In the genomic region with DNA sequence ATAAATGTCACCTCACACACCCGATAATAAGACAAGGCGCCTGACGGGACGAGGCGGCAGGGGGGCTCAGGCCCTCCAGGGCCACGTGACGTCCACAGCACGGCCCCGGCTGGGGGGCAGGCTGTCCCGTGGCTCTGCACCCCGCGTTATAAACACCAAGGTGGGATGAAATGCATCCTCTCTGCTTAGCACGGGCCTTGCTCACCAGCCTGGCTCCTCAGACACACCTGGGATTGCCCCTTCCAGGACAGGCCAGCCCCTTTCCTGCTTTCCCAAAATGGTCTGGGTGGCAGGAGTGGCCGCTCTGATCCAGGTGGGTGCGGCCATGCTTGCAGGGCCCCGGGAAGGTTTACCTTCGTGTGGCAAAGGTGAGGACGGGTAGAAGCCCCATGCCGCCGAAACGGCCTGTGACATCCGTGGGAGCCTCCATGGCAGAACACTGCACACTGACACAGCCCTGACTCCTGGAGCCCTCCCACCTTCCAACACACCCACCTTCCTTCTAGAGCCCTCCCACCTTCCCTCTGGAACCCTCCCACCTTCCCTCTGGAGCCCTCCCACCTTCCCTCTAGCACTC, we compare ENCODE assay signal across 20 cellular contexts. TPM values are rescaled to one million over a fixed set of nuclear protein-coding genes. Genes with fewer than 3 reads are reported as not detected.
DNase-seq lines count a peak whose midpoint lies in the region; ATAC-seq, FAIRE-seq and TF ChIP-seq lines count a peak whose summit lies in the region.
"Had no signal": no experiment of that assay in that cellular context is flagged by ENCODE, and none has a peak within 500 bp of the region (broad histone marks: within the 10 kb centered on the region; RNA-seq: fewer than 3 reads in every experiment).

No MANE protein-coding gene starts in this region.

- H3K36me3 ChIP-seq in K562 (ENCODE audit: control insufficient read depth, insufficient read depth, low read length) (peaks cover 2% of the 10 kb centered on the region; the same call in 1 of the 3 replicates), left lung (peaks cover 0 to 20% of the 10 kb centered on the region in 2 donors)
- H3K36me3 ChIP-seq: BLaER1 had no signal

- no peak for TF ChIP-seq EP300 in K562 (IDR thresholded peaks at IDR 0.05; ENCODE audit: low read length)

- H3K27me3 Mint-ChIP-seq in activated T-cell treated with anti-CD3 and anti-CD28 coated beads, Interleukin-2, amount 50 U/mL, for 24 hours: no peaks in the 10 kb centered on the region
- no peaks in the 10 kb centered on the region for H3K27me3 Mint-ChIP-seq in type B pancreatic cell
- H3K27me3 Mint-ChIP-seq: activated B cell treated with CpG ODN at 0.5 μM for 24 hours; activated naive CD8-positive, alpha-beta T cell had no signal

- peaks cover 2% of the 10 kb centered on the region for H3K4me1 Mint-ChIP-seq in activated T-cell treated with anti-CD3 and anti-CD28 coated beads, Interleukin-2, amount 50 U/mL, for 24 hours (ENCODE audit: low read depth)
- peaks cover 4% of the 10 kb centered on the region for H3K4me1 Mint-ChIP-seq in type B pancreatic cell (ENCODE audit: unreplicated experiment)
- H3K4me1 Mint-ChIP-seq: activated B cell treated with CpG ODN at 0.5 μM for 24 hours had no signal

- no peak overlapping the region for H2AFZ ChIP-seq in K562 (ENCODE audit: low read depth, low read length)

- H3K9me3 Mint-ChIP-seq in activated T-cell treated with anti-CD3 and anti-CD28 coated beads, Interleukin-2, amount 50 U/mL, for 24 hours: no peaks in the 10 kb centered on the region
- no peaks in the 10 kb centered on the region for H3K9me3 Mint-ChIP-seq in type B pancreatic cell
- H3K9me3 Mint-ChIP-seq: activated B cell treated with CpG ODN at 0.5 μM for 24 hours; activated T-helper 1 cell treated with anti-CD3 and anti-CD28 coated beads, Interleukin-12 subunit alpha, Interleukin-12 subunit beta, Interleukin-2, Interleukin-4 antibody, amounts not matched to agents 30 ng/mL and 10 ng/mL and 1 ng/mL, durations not matched to agents 14 hours and 24 hours and 36 hours; T-helper 1 cell treated with Interleukin-12 subunit alpha and Interleukin-12 subunit beta and Interleukin-4 antibody, amounts not matched to agents 30 μg/mL and 1 μg/mL, for 36 hours had no signal

- intact Hi-C loops in K562 (cut with micrococcal nuclease) (no loop called here), left lung (cut with DNase I) (no loop called here)

- 28% methylated on average over 22 of the region's 22 CpGs for WGBS in K562 (ENCODE audit: insufficient coverage, low coverage, missing lambda C conversion rate)

- no peak for TF ChIP-seq CTCF in K562 (IDR thresholded peaks at IDR 0.05 in 2 of 3, conservative IDR thresholded peaks at IDR 0.05 in 1 of 3; ENCODE audit: insufficient read depth in 2 of 3, low read depth in 1 of 3, low read length in 3 of 3)
- TF ChIP-seq CTCF in left lung (IDR thresholded peaks at IDR 0.05): no peak
- no peak for TF ChIP-seq CTCF in type B pancreatic cell (conservative IDR thresholded peaks at IDR 0.05)
- no peak for TF ChIP-seq CTCF in GM10248 (IDR thresholded peaks at IDR 0.05; ENCODE audit: control extremely low read depth, extremely low read depth, low read depth, missing control alignments)

- no peaks in the 10 kb centered on the region for H3K9me1 ChIP-seq in K562 (ENCODE audit: control insufficient read depth, insufficient read depth, low read length)

- H3K9ac ChIP-seq in K562 (ENCODE audit: insufficient read depth in 1 of 2, low read depth in 2 of 2, low read length in 2 of 2): peak overlapping the region in 1 of 2 experiments; percentile 78; a peak in 2 of 4 replicates
- H3K9ac ChIP-seq: BLaER1 had no signal

- H3K9me3 ChIP-seq in K562 (replicated peaks; ENCODE audit: control insufficient read depth, insufficient read depth, low read depth, low read length) (no peaks in the 10 kb centered on the region), left lung (no peaks in the 10 kb centered on the region)
- H3K9me3 ChIP-seq: A549, BLaER1, upper lobe of left lung had no signal

- no peak overlapping the region for H3K4me3 Mint-ChIP-seq in activated T-cell treated with anti-CD3 and anti-CD28 coated beads, Interleukin-2, amount 50 U/mL, for 24 hours
- H3K4me3 Mint-ChIP-seq in type B pancreatic cell: no peak overlapping the region
- H3K4me3 Mint-ChIP-seq: activated B cell treated with CpG ODN at 0.5 μM for 24 hours; activated naive CD8-positive, alpha-beta T cell; activated T-helper 1 cell treated with anti-CD3 and anti-CD28 coated beads, Interleukin-12 subunit alpha, Interleukin-12 subunit beta, Interleukin-2, Interleukin-4 antibody, amounts not matched to agents 30 ng/mL and 10 ng/mL and 1 ng/mL, durations not matched to agents 14 hours and 24 hours and 36 hours; T-helper 1 cell treated with Interleukin-12 subunit alpha and Interleukin-12 subunit beta and Interleukin-4 antibody, amounts not matched to agents 30 μg/mL and 1 μg/mL, for 36 hours had no signal

- BruUV-seq in K562 (replicated peaks; lab: Mats Ljungman, UMichigan): no TSS peak

- FAIRE-seq in K562 (lab: Jason Lieb, UNC): peak; percentile 71
- FAIRE-seq: A549 had no signal

- H3K4me1 ChIP-seq in K562 (replicated peaks in 1 of 2; ENCODE audit: control insufficient read depth in 2 of 2, insufficient read depth in 2 of 2, low read length in 2 of 2): peaks cover 6 to 69% of the 10 kb centered on the region in 2 experiments; a peak in 4 of 5 replicates
- no peaks in the 10 kb centered on the region for H3K4me1 ChIP-seq in left lung
- H3K4me1 ChIP-seq: A549, upper lobe of left lung had no signal

- H4K20me1 ChIP-seq in K562 (replicated peaks; ENCODE audit: control insufficient read depth, insufficient read depth, low read length): peaks cover 24% of the 10 kb centered on the region

- H3K4me2 ChIP-seq in K562 (ENCODE audit: insufficient read depth, low read length): no peak overlapping the region
- H3K4me2 ChIP-seq: A549, BLaER1 had no signal

- no peak for DNase-seq in activated T-cell treated with anti-CD3 and anti-CD28 coated beads, Interleukin-2, amount 50 U/mL, for 24 hours
- DNase-seq in activated T-cell treated with anti-CD3 and anti-CD28 coated beads for 4 hours (no peak), K562 (ENCODE audit: extremely low read depth in 1 of 4, low spot score in 3 of 4) (peak in 3 of 4 experiments; percentile 36 to 58 (median 54)), left lung (peak; percentile 19 to 53), type B pancreatic cell (ENCODE audit: extremely low spot score, unreplicated experiment) (peak; percentile 54), GM10248 (ENCODE audit: extremely low spot score) (no peak)
- DNase-seq: activated B cell treated with CpG ODN at 0.5 μM for 24 hours; foreskin fibroblast; NCI-H1436; OCI-M1; stimulated activated CD4-positive, alpha-beta T cell treated with anti-CD3 and anti-CD28 coated beads, Interleukin-1b, Interleukin-23, amount 100 ng/mL, for 48 hours; stimulated activated naive CD4-positive, alpha-beta T cell treated with Interleukin-2 at 50 U/mL for 16 hours had no signal

- ATAC-seq in K562: peak; percentile 63
- no peak for ATAC-seq in left lung
- no peak for ATAC-seq in HG02759 (IDR thresholded peaks at IDR 0.05; ENCODE audit: unreplicated experiment)
- no peak for ATAC-seq in HG03442 (IDR thresholded peaks at IDR 0.05; ENCODE audit: unreplicated experiment)

- peak; percentile 41 for TF ChIP-seq POLR2A in K562 (conservative IDR thresholded peaks at IDR 0.05)

- CTCF ChIA-PET in K562 (lab: Yijun Ruan, JAX; ENCODE audit: low intra/inter-chr PET ratio): no interaction called here
- CTCF ChIA-PET in GM10248 (lab: Yijun Ruan, JAX): no interaction called here

- no peak for TF ChIP-seq RAD21 in K562 (CRISPR knock-in tag; conservative IDR thresholded peaks at IDR 0.05 in 1 of 2, IDR thresholded peaks at IDR 0.05 in 1 of 2)

- H3K27me3 ChIP-seq in K562 (ENCODE audit: control insufficient read depth in 2 of 2, insufficient read depth in 2 of 2, low read length in 2 of 2) (no peaks in the 10 kb centered on the region), left lung (no peaks in the 10 kb centered on the region)
- H3K27me3 ChIP-seq: BLaER1, upper lobe of left lung had no signal

- H3K79me2 ChIP-seq in K562 (ENCODE audit: control insufficient read depth, insufficient read depth, low read length): no peaks in the 10 kb centered on the region

- POLR2A ChIA-PET in K562 (lab: Yijun Ruan, JAX): no interaction called here
- POLR2A ChIA-PET in GM10248 (lab: Yijun Ruan, JAX): no interaction called here

- H3K36me3 Mint-ChIP-seq in activated T-cell treated with anti-CD3 and anti-CD28 coated beads, Interleukin-2, amount 50 U/mL, for 24 hours (ENCODE audit: low read depth): peaks cover 2% of the 10 kb centered on the region
- peaks cover 8% of the 10 kb centered on the region for H3K36me3 Mint-ChIP-seq in type B pancreatic cell
- H3K36me3 Mint-ChIP-seq: activated naive CD8-positive, alpha-beta T cell had no signal

- in situ Hi-C loops in K562 (cut with MboI): no loop called here

- H3K27ac ChIP-seq in K562 (ENCODE audit: extremely low read depth, low read depth, low read length): no peak overlapping the region
- no peak overlapping the region for H3K27ac ChIP-seq in left lung
- H3K27ac ChIP-seq: A549, BLaER1, upper lobe of left lung had no signal

- no peak overlapping the region for H3K4me3 ChIP-seq in K562
- H3K4me3 ChIP-seq in left lung: no peak overlapping the region
- H3K4me3 ChIP-seq: A549, BLaER1, upper lobe of left lung had no signal

- peak overlapping the region; percentile 44 for H3K27ac Mint-ChIP-seq in activated T-cell treated with anti-CD3 and anti-CD28 coated beads, Interleukin-2, amount 50 U/mL, for 24 hours
- H3K27ac Mint-ChIP-seq in type B pancreatic cell: no peak overlapping the region
- H3K27ac Mint-ChIP-seq: activated B cell treated with CpG ODN at 0.5 μM for 24 hours; activated naive CD8-positive, alpha-beta T cell; activated T-helper 1 cell treated with anti-CD3 and anti-CD28 coated beads, Interleukin-12 subunit alpha, Interleukin-12 subunit beta, Interleukin-2, Interleukin-4 antibody, amounts not matched to agents 30 ng/mL and 10 ng/mL and 1 ng/mL, durations not matched to agents 14 hours and 24 hours and 36 hours had no signal

RNA-seq across cellular contexts. Expression of gene SLC19A1, which starts 35.9 kb away (rescaled TPM):
- total RNA-seq in K562 (2011; cell fraction: chromatin; rRNA removed; ENCODE audit: low replicate concordance): 43.8 and 108 TPM in 2 replicates
- total RNA-seq in K562 (2011; cell fraction: nucleolus; rRNA removed): 90.5 and 93.4 TPM in 2 replicates
- 52.4 and 63.7 TPM in 2 replicates for total RNA-seq in K562 (2011; cell fraction: nucleoplasm; rRNA removed)
- total RNA-seq in K562 (2014; rRNA removed) (34.7 and 41.3 TPM in 2 replicates), K562 (2014; rRNA removed; fragmentation: Illumina TruSeq; extraction: Trizol) (8.0 and 8.7 TPM in 2 replicates), K562 (2015; rRNA removed; fragmentation: Illumina TruSeq; extraction: Trizol) (18.8 and 21.4 TPM in 2 replicates), K562 (2021) (88.7 and 91.3 TPM in 2 replicates), left lung (10 to 100 TPM; 32.7 to 50.4 TPM), type B pancreatic cell (ENCODE audit: low replicate concordance) (10.6 and 28.2 TPM in 2 replicates)
- polyA plus RNA-seq in K562 (2011; rRNA removed) (11.5 and 24.6 TPM in 2 replicates), K562 (2014; fragmentation: Illumina TruSeq; extraction: Trizol) (12.0 and 24.5 TPM in 2 replicates), K562 (2014; fragmentation: Nextera tagmentation; extraction: Ambion mirVana) (1 to 10 TPM in 1 of 2 experiments, under 1 TPM in 1; 0.65 to 2.3 TPM), K562 (2014; rRNA removed) (36.6 and 50.8 TPM in 2 replicates)
- 20.4 and 78.6 TPM in 2 replicates for polyA plus RNA-seq in K562 (2011; cell fraction: cytosol; rRNA removed)
- 49.9 and 126 TPM in 2 replicates for polyA plus RNA-seq in K562 (2011; cell fraction: nucleus; rRNA removed)
- polyA plus RNA-seq in K562 (2012): 20.5 and 34.6 TPM in 2 replicates
- 11.9 and 16.0 TPM in 2 replicates for polyA minus RNA-seq in K562 (2011; rRNA and poly(A)+ RNA removed)
- polyA minus RNA-seq in K562 (2011; cell fraction: cytosol; rRNA and poly(A)+ RNA removed): 41.4 and 45.6 TPM in 2 replicates
- polyA minus RNA-seq in K562 (2011; cell fraction: nucleus; rRNA and poly(A)+ RNA removed): 23.3 TPM in 2 replicates

Comparison
In these comparisons a context has a peak if more than half of its experiments do, and no peak if none do; other contexts are left out.
1. DNase-seq: peak in K562 (3 of 4), left lung (2 of 2) and type B pancreatic cell (single experiment); none in activated T-cell treated with anti-CD3 and anti-CD28 coated beads, Interleukin-2, amount 50 U/mL, for 24 hours (single experiment), activated T-cell treated with anti-CD3 and anti-CD28 coated beads for 4 hours (single experiment) and GM10248 (single experiment).